1 cellular context compared by ENCODE assay signal in the genomic region with DNA sequence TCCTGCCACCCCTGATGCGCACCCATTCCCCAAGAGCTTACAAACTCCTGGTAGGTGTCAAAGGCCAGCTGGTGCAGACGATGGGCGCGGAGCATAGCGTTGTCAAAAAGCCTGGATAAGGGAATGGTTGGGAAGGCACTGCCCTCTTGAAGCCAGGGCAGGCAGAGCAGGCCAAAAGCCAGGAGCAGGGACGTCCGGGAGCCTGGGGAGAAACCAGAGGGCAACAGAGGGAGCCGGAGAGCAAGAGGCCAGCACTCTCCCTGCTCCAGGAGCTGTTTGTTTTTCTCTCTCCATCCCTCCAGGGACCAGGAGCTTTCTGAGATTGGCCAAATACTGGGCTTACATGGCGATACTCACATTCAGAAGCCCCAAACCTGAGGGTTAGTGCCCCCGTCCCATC.
TF ChIP-seq lines count a peak whose summit lies in the region.

No MANE protein-coding gene starts in this region.

TF ChIP-seq in A549, 52 proteins besides CTCF, POLR2A, EP300 and RAD21 (continued from another document):
- no peak for TF ChIP-seq E2F6 (IDR thresholded peaks at IDR 0.05; ENCODE audit: borderline replicate concordance, low read depth)
- no peak for TF ChIP-seq NFE2L2 (conservative IDR thresholded peaks at IDR 0.05; ENCODE audit: low read length)
- TF ChIP-seq MAFK (IDR thresholded peaks at IDR 0.05; ENCODE audit: partially characterized antibody): no peak
- TF ChIP-seq HES2 (IDR thresholded peaks at IDR 0.05): no peak
- TF ChIP-seq USF2 (IDR thresholded peaks at IDR 0.05): no peak
- TF ChIP-seq HDAC2 (IDR thresholded peaks at IDR 0.05): no peak
- no peak for TF ChIP-seq CHD4 (IDR thresholded peaks at IDR 0.05; ENCODE audit: borderline replicate concordance)
- TF ChIP-seq MYC (IDR thresholded peaks at IDR 0.05; ENCODE audit: borderline replicate concordance, low read length): no peak
- TF ChIP-seq SREBF2 (IDR thresholded peaks at IDR 0.05): no peak
- TF ChIP-seq NR3C1 (IDR thresholded peaks at IDR 0.05): no peak
- TF ChIP-seq FOSL2 (IDR thresholded peaks at IDR 0.05): no peak
- TF ChIP-seq FOSL2 (CRISPR knock-in tag; IDR thresholded peaks at IDR 0.05): no peak
- no peak for TF ChIP-seq EHMT2 (IDR thresholded peaks at IDR 0.05; ENCODE audit: low read depth)
